25 cellular contexts compared by ENCODE assay signal in genomic region chr21:37076087-37076486, GRCh38.
"Had no signal": no experiment of that assay in that cellular context is flagged by ENCODE, and none has a peak within 500 bp of the region (broad histone marks: within the 10 kb centered on the region; RNA-seq: fewer than 3 reads in every experiment).

No MANE protein-coding gene starts in this region.

- H3K9me3 Mint-ChIP-seq: activated T-helper 1 cell treated with anti-CD3 and anti-CD28 coated beads, Interleukin-12 subunit alpha, Interleukin-12 subunit beta, Interleukin-2, Interleukin-4 antibody, amounts not matched to agents 30 ng/mL and 10 ng/mL and 1 ng/mL, durations not matched to agents 14 hours and 24 hours and 36 hours; T-helper 1 cell treated with Interleukin-12 subunit alpha and Interleukin-12 subunit beta and Interleukin-4 antibody, amounts not matched to agents 30 μg/mL and 1 μg/mL, for 36 hours had no signal

- H3K4me2 ChIP-seq: neural progenitor cell had no signal

- ATAC-seq: left lung, lower lobe of right lung, right cardiac atrium had no signal

- H3K27ac ChIP-seq: left lung, lower lobe of right lung, neural progenitor cell, testis had no signal

- DNase-seq: activated CD4-positive, alpha-beta T cell treated with anti-CD3 and anti-CD28 coated beads for 48 hours; activated CD4-positive, alpha-beta T cell treated with anti-CD3 and anti-CD28 coated beads, Interleukin-2, amount 50 U/mL, for 48 hours; activated CD8-positive, alpha-beta memory T cell treated with anti-CD3 and anti-CD28 coated beads, Interleukin-2, amount 50 U/mL, for 4 hours; activated effector memory CD4-positive, alpha-beta T cell treated with anti-CD3 and anti-CD28 coated beads, Interleukin-2, amount 50 U/mL, for 16 hours; activated naive CD4-positive, alpha-beta T cell treated with anti-CD3 and anti-CD28 coated beads, Interleukin-2, amount 10 ng/mL, durations not matched to agents 7 days and 5 days; activated T-cell treated with anti-CD3 and anti-CD28 coated beads, Interleukin-2, amount 50 U/mL, for 1 hour; effector CD8-positive, alpha-beta T cell; left lung; lower lobe of right lung; mesenchymal stem cell; occipital lobe; stimulated activated CD4-positive, alpha-beta T cell treated with anti-CD3 and anti-CD28 coated beads, Interleukin-2, amount 100 ng/mL, for 48 hours; stimulated activated naive CD4-positive, alpha-beta T cell treated with Interleukin-2 at 50 U/mL for 16 hours; SW 1271; T-helper 9 cell; testis; transverse colon had no signal

- H3K9me3 ChIP-seq: lower lobe of right lung, testis, transverse colon had no signal

- H2AFZ ChIP-seq: neural progenitor cell had no signal

- H3K4me3 ChIP-seq: left lung, lower lobe of right lung, neural progenitor cell, testis, transverse colon had no signal

- FAIRE-seq: colon, frontal cortex, islet of Langerhans, TTC549 had no signal

- H3K27me3 ChIP-seq: left lung, testis, transverse colon had no signal

- H3K36me3 ChIP-seq: left lung, lower lobe of right lung, neural progenitor cell, transverse colon had no signal

- H3K27ac Mint-ChIP-seq: activated T-helper 1 cell treated with anti-CD3 and anti-CD28 coated beads, Interleukin-12 subunit alpha, Interleukin-12 subunit beta, Interleukin-2, Interleukin-4 antibody, amounts not matched to agents 30 ng/mL and 10 ng/mL and 1 ng/mL, durations not matched to agents 14 hours and 24 hours and 36 hours; neural progenitor cell; T-helper 1 cell treated with Interleukin-12 subunit alpha and Interleukin-12 subunit beta and Interleukin-4 antibody, amounts not matched to agents 30 μg/mL and 1 μg/mL, for 36 hours had no signal

- H3K9ac ChIP-seq: neural progenitor cell had no signal
